Comparison of ENCODE assay signal across 13 cellular contexts in the genomic region with DNA sequence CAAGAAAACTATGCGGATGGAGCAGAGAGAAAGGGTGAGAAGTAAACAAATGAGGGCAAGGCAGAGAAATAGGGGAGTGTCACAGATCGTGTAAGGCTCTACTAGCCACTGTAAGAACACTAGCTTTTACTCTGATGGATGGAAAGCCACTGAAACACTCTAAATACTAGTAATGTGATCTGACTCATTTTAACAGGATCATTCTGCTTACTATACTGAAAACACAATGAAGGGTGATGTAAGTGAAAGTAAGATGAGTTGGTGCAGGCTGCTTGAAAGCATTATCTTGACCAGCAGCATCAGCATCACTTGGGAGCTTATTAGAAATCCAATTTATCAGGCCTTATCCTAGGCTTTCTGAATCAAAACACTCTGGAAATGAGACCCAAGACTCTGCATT. TPM values are rescaled to one million over a fixed set of nuclear protein-coding genes. Genes with fewer than 3 reads are reported as not detected.
DNase-seq lines count a peak whose midpoint lies in the region; ATAC-seq, FAIRE-seq and TF ChIP-seq lines count a peak whose summit lies in the region.
"Had no signal": no experiment of that assay in that cellular context is flagged by ENCODE, and none has a peak within 500 bp of the region (broad histone marks: within the 10 kb centered on the region; RNA-seq: fewer than 3 reads in every experiment).

No MANE protein-coding gene starts in this region.

- H3K27ac Mint-ChIP-seq in activated T-helper 1 cell treated with anti-CD3 and anti-CD28 coated beads, Interleukin-12 subunit alpha, Interleukin-12 subunit beta, Interleukin-2, Interleukin-4 antibody, amounts not matched to agents 30 ng/mL and 10 ng/mL and 1 ng/mL, durations not matched to agents 14 hours and 24 hours and 36 hours, result peak overlapping the region; percentile 73
- H3K27ac Mint-ChIP-seq: dendritic cell treated with granulocyte-macrophage colony-stimulating factor and Interleukin-4, amounts not matched to agents 40 ng/mL and 50 ng/mL, for 4 days had no signal

- no peak for ATAC-seq in HG02642 (IDR thresholded peaks at IDR 0.05; ENCODE audit: poor library complexity, unreplicated experiment)
- ATAC-seq: CD8-positive, alpha-beta T cell had no signal

- no peaks in the 10 kb centered on the region for H3K79me2 ChIP-seq in keratinocyte (ENCODE audit: control insufficient read depth, insufficient read depth, low read length)

- no peak overlapping the region for H3K4me2 ChIP-seq in keratinocyte (ENCODE audit: control insufficient read depth, extremely low read depth, insufficient read depth, low read depth, low read length)

- no peak overlapping the region for H3K9ac ChIP-seq in keratinocyte (ENCODE audit: control insufficient read depth, extremely low read depth, insufficient read depth, low read length)

- intact Hi-C loops in activated T-helper 1 cell treated with anti-CD3 and anti-CD28 coated beads, Interleukin-12 subunit alpha, Interleukin-12 subunit beta, Interleukin-2, Interleukin-4 antibody, amounts not matched to agents 30 ng/mL and 10 ng/mL and 1 ng/mL, durations not matched to agents 14 hours and 24 hours and 36 hours (cut with micrococcal nuclease), result loop anchor here (1.0 to 10.0 kb wide), 3 partner anchors 8 to 115 kb away; a partner anchor contains a TSS

- H3K4me1 ChIP-seq in keratinocyte (ENCODE audit: control insufficient read depth, extremely low read depth, insufficient read depth, low read length), result no peaks in the 10 kb centered on the region

- peaks cover 26% of the 10 kb centered on the region for H3K4me1 Mint-ChIP-seq in activated T-helper 1 cell treated with anti-CD3 and anti-CD28 coated beads, Interleukin-12 subunit alpha, Interleukin-12 subunit beta, Interleukin-2, Interleukin-4 antibody, amounts not matched to agents 30 ng/mL and 10 ng/mL and 1 ng/mL, durations not matched to agents 14 hours and 24 hours and 36 hours (ENCODE audit: low read depth)

- H4K20me1 ChIP-seq in keratinocyte (ENCODE audit: control insufficient read depth, extremely low read depth, insufficient read depth, low read length), result no peaks in the 10 kb centered on the region

- TF ChIP-seq POLR2A in H54 (IDR thresholded peaks at IDR 0.05; ENCODE audit: low read depth, low read length), result no peak

- H3K4me3 ChIP-seq in keratinocyte (ENCODE audit: control insufficient read depth in 2 of 3, extremely low read depth in 1 of 3, insufficient read depth in 2 of 3, low read depth in 1 of 3, low read length in 3 of 3), result no peak overlapping the region
- H3K4me3 ChIP-seq: thoracic aorta had no signal

- H3K27me3 ChIP-seq in keratinocyte (ENCODE audit: control insufficient read depth, extremely low read depth, insufficient read depth, low read length), result no peaks in the 10 kb centered on the region

- no peaks in the 10 kb centered on the region for H3K9me3 ChIP-seq in keratinocyte (ENCODE audit: control insufficient read depth, low read depth, low read length)
- H3K9me3 ChIP-seq: thoracic aorta had no signal

- H3K36me3 ChIP-seq in keratinocyte (ENCODE audit: control insufficient read depth in 2 of 2, extremely low read depth in 1 of 2, insufficient read depth in 2 of 2, low read length in 2 of 2), result peaks cover 0 to 1% of the 10 kb centered on the region in 2 experiments

- no peaks in the 10 kb centered on the region for H3K27me3 Mint-ChIP-seq in activated T-helper 1 cell treated with anti-CD3 and anti-CD28 coated beads, Interleukin-12 subunit alpha, Interleukin-12 subunit beta, Interleukin-2, Interleukin-4 antibody, amounts not matched to agents 30 ng/mL and 10 ng/mL and 1 ng/mL, durations not matched to agents 14 hours and 24 hours and 36 hours (ENCODE audit: insufficient read depth)
- H3K27me3 Mint-ChIP-seq: dendritic cell treated with granulocyte-macrophage colony-stimulating factor and Interleukin-4, amounts not matched to agents 40 ng/mL and 50 ng/mL, for 4 days had no signal

- DNase-seq in EH (ENCODE audit: low read depth), result peak; percentile 35
- DNase-seq in H54 (ENCODE audit: insufficient read length, low spot score), result no peak
- DNase-seq in activated T-helper 1 cell treated with anti-CD3 and anti-CD28 coated beads, Interleukin-12 subunit alpha, Interleukin-12 subunit beta, Interleukin-2, Interleukin-4 antibody, amounts not matched to agents 30 ng/mL and 10 ng/mL and 1 ng/mL, durations not matched to agents 14 hours and 24 hours and 36 hours (ENCODE audit: low spot score), result no peak
- DNase-seq in keratinocyte (ENCODE audit: low read depth, low spot score), result no peak
- no peak for DNase-seq in middle frontal gyrus (ENCODE audit: extremely low spot score, low spot score)
- no peak for DNase-seq in NCI-H1048 (lab: John Stamatoyannopoulos, UW)
- no peak for DNase-seq in NCI-H1417 (lab: John Stamatoyannopoulos, UW)
- DNase-seq: CD8-positive, alpha-beta T cell; midbrain; NCI-H187 had no signal

- dilution Hi-C loops in keratinocyte (cut with MboI; ENCODE audit: extremely low pct_ligation_motif_present, low sequenced_read_pairs), result no loop called here

- no peak overlapping the region for H3K27ac ChIP-seq in keratinocyte (ENCODE audit: control insufficient read depth, insufficient read depth, low read length)
- H3K27ac ChIP-seq: thoracic aorta had no signal

- no peaks in the 10 kb centered on the region for H3K9me1 ChIP-seq in keratinocyte (ENCODE audit: control insufficient read depth, extremely low read depth, insufficient read depth, low read length)

- H3K9me3 Mint-ChIP-seq in activated T-helper 1 cell treated with anti-CD3 and anti-CD28 coated beads, Interleukin-12 subunit alpha, Interleukin-12 subunit beta, Interleukin-2, Interleukin-4 antibody, amounts not matched to agents 30 ng/mL and 10 ng/mL and 1 ng/mL, durations not matched to agents 14 hours and 24 hours and 36 hours, result no peaks in the 10 kb centered on the region
- H3K9me3 Mint-ChIP-seq: CD8-positive, alpha-beta T cell; dendritic cell treated with granulocyte-macrophage colony-stimulating factor and Interleukin-4, amounts not matched to agents 40 ng/mL and 50 ng/mL, for 4 days had no signal

- H2AFZ ChIP-seq in keratinocyte (ENCODE audit: control insufficient read depth, low read length), result no peak overlapping the region

- FAIRE-seq in H54 (lab: Jason Lieb, UNC) (peak; percentile 64), keratinocyte (lab: Jason Lieb, UNC) (peak; percentile 79)

- TF ChIP-seq CTCF in keratinocyte (optimal IDR thresholded peaks at IDR 0.05 in 1 of 3, IDR thresholded peaks at IDR 0.05 in 1 of 3, conservative IDR thresholded peaks at IDR 0.05 in 1 of 3; ENCODE audit: extremely low read depth in 1 of 3, insufficient read depth in 2 of 3, low read length in 3 of 3), result no peak

- peaks cover 20% of the 10 kb centered on the region for H3K36me3 Mint-ChIP-seq in activated T-helper 1 cell treated with anti-CD3 and anti-CD28 coated beads, Interleukin-12 subunit alpha, Interleukin-12 subunit beta, Interleukin-2, Interleukin-4 antibody, amounts not matched to agents 30 ng/mL and 10 ng/mL and 1 ng/mL, durations not matched to agents 14 hours and 24 hours and 36 hours (ENCODE audit: low read depth)

- no peak overlapping the region for H3K4me3 Mint-ChIP-seq in activated T-helper 1 cell treated with anti-CD3 and anti-CD28 coated beads, Interleukin-12 subunit alpha, Interleukin-12 subunit beta, Interleukin-2, Interleukin-4 antibody, amounts not matched to agents 30 ng/mL and 10 ng/mL and 1 ng/mL, durations not matched to agents 14 hours and 24 hours and 36 hours
- H3K4me3 Mint-ChIP-seq: CD8-positive, alpha-beta T cell; dendritic cell treated with granulocyte-macrophage colony-stimulating factor and Interleukin-4, amounts not matched to agents 40 ng/mL and 50 ng/mL, for 4 days had no signal

RNA-seq across cellular contexts. Expression of a gene that starts 32.7 kb away (rescaled TPM):
- total RNA-seq in activated T-helper 1 cell treated with anti-CD3 and anti-CD28 coated beads, Interleukin-12 subunit alpha, Interleukin-12 subunit beta, Interleukin-2, Interleukin-4 antibody, amounts not matched to agents 30 ng/mL and 10 ng/mL and 1 ng/mL, durations not matched to agents 14 hours and 24 hours and 36 hours, result 62.5 and 67.8 TPM in 2 replicates
- 16.5 to 27.5 TPM (median 24.2 TPM) in 3 replicates for polyA plus RNA-seq in keratinocyte
- 43.5 TPM for polyA plus RNA-seq in keratinocyte (2011; ENCODE audit: low read depth)
- polyA plus RNA-seq in keratinocyte (2011; cell fraction: cytosol; rRNA removed), result 10.8 and 12.3 TPM in 2 replicates
- 80.4 and 87.5 TPM in 2 replicates for polyA plus RNA-seq in keratinocyte (2011; cell fraction: nucleus; rRNA removed)
- polyA plus RNA-seq in keratinocyte (2012; ENCODE audit: low replicate concordance), result 13.9 and 28.8 TPM in 2 replicates
- 11.8 to 30.6 TPM (median 30.2 TPM) in 3 replicates for polyA minus RNA-seq in keratinocyte
- polyA minus RNA-seq in keratinocyte (2011; cell fraction: cytosol; rRNA and poly(A)+ RNA removed), result 10.6 TPM
- polyA minus RNA-seq in keratinocyte (2011; cell fraction: nucleus; rRNA and poly(A)+ RNA removed), result 24.7 and 52.6 TPM in 2 replicates
